Comparison of ENCODE assay signal across 1 cellular context in the genomic region with DNA sequence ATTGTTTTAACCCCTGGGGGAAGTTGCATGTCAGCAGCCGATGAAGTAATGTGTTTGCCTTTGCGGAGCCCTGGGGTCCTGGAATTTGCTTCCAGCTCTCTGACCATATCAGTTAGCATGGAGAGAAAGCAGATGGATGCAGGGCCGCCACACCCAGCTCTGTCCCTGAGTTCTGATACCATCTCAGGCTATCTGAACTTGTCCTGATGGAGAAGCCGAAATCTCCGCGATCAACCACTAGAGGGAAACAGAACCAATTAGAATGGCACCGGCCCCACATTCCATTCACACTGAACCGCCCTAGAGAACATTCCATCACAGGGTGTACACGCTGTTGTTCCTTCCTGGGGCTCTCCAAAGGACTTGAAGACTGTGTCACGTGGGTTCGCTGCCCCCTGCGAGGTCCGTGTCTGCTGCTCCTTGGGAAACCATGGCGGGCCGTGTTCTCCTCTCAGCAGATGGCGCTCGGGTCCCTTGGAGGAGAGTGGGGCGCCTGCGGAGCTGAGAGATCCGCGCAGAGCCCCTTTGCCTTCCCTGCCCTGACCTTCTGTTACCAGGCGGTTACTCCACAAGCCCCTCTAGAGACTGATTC.
TF ChIP-seq lines count a peak whose summit lies in the region.

No MANE protein-coding gene starts in this region.

TF ChIP-seq in HepG2, 621 proteins besides CTCF, POLR2A, EP300 and RAD21 (continued from another document and continues in another):
- TF ChIP-seq, protein P1, sequence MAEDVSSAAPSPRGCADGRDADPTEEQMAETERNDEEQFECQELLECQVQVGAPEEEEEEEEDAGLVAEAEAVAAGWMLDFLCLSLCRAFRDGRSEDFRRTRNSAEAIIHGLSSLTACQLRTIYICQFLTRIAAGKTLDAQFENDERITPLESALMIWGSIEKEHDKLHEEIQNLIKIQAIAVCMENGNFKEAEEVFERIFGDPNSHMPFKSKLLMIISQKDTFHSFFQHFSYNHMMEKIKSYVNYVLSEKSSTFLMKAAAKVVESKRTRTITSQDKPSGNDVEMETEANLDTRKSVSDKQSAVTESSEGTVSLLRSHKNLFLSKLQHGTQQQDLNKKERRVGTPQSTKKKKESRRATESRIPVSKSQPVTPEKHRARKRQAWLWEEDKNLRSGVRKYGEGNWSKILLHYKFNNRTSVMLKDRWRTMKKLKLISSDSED (CRISPR knock-in tag; IDR thresholded peaks at IDR 0.05), result no peak
- TF ChIP-seq IKZF4 (CRISPR knock-in tag; IDR thresholded peaks at IDR 0.05; ENCODE audit: borderline replicate concordance, low read depth, not compliant biosample characterization) (peak; percentile 49), ZNF430 (CRISPR knock-in tag; IDR thresholded peaks at IDR 0.05) (no peak), HCFC1 (IDR thresholded peaks at IDR 0.05; ENCODE audit: low read depth, low read length) (no peak), U2AF1 (optimal IDR thresholded peaks at IDR 0.05; ENCODE audit: low read depth, low read length) (no peak), PPARG (CRISPR knock-in tag; conservative IDR thresholded peaks at IDR 0.05) (no peak), HNF4G (IDR thresholded peaks at IDR 0.05; ENCODE audit: borderline replicate concordance, low read depth, low read length) (no peak), HNF4G (CRISPR knock-in tag; IDR thresholded peaks at IDR 0.05; ENCODE audit: borderline replicate concordance, low read depth) (no peak), HNF1A (IDR thresholded peaks at IDR 0.05; ENCODE audit: low read depth) (no peak), HNF1A (CRISPR knock-in tag; IDR thresholded peaks at IDR 0.05; ENCODE audit: borderline replicate concordance) (peak; percentile 22; the same call in 1 of the 2 replicates), DNMT1 (CRISPR knock-in tag; IDR thresholded peaks at IDR 0.05) (no peak), ZFP36L1 (CRISPR knock-in tag; IDR thresholded peaks at IDR 0.05) (no peak), MLXIP (CRISPR knock-in tag; IDR thresholded peaks at IDR 0.05; ENCODE audit: borderline replicate concordance) (no peak), ZNF124 (CRISPR knock-in tag; IDR thresholded peaks at IDR 0.05) (no peak), ZFP36L2 (CRISPR knock-in tag; IDR thresholded peaks at IDR 0.05) (no peak), JARID2 (CRISPR knock-in tag; IDR thresholded peaks at IDR 0.05; ENCODE audit: insufficient replicate concordance) (no peak), HNRNPLL (IDR thresholded peaks at IDR 0.05; ENCODE audit: low read depth, low read length, poor library complexity, severe bottlenecking) (no peak), MAF1 (CRISPR knock-in tag; IDR thresholded peaks at IDR 0.05; ENCODE audit: borderline replicate concordance) (no peak), ZBTB44 (CRISPR knock-in tag; IDR thresholded peaks at IDR 0.05) (no peak), MBNL3 (CRISPR knock-in tag; conservative IDR thresholded peaks at IDR 0.05) (no peak), ZNF160 (CRISPR knock-in tag; IDR thresholded peaks at IDR 0.05) (no peak), BCL3 (CRISPR knock-in tag; IDR thresholded peaks at IDR 0.05) (0 out of 2 replicates have a peak, but pooled peaks have one; percentile 43)
- TF ChIP-seq, protein P2, sequence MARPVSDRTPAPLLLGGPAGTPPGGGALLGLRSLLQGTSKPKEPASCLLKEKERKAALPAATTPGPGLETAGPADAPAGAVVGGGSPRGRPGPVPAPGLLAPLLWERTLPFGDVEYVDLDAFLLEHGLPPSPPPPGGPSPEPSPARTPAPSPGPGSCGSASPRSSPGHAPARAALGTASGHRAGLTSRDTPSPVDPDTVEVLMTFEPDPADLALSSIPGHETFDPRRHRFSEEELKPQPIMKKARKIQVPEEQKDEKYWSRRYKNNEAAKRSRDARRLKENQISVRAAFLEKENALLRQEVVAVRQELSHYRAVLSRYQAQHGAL (CRISPR knock-in tag; IDR thresholded peaks at IDR 0.05; ENCODE audit: not compliant biosample characterization), result no peak
- TF ChIP-seq, protein P3, sequence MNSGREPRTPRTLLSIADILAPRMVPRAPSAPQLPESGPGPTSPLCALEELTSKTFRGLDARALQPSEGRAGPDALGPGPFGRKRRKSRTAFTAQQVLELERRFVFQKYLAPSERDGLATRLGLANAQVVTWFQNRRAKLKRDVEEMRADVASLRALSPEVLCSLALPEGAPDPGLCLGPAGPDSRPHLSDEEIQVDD (CRISPR knock-in tag; IDR thresholded peaks at IDR 0.05; ENCODE audit: borderline replicate concordance), result no peak
- TF ChIP-seq, protein P4, sequence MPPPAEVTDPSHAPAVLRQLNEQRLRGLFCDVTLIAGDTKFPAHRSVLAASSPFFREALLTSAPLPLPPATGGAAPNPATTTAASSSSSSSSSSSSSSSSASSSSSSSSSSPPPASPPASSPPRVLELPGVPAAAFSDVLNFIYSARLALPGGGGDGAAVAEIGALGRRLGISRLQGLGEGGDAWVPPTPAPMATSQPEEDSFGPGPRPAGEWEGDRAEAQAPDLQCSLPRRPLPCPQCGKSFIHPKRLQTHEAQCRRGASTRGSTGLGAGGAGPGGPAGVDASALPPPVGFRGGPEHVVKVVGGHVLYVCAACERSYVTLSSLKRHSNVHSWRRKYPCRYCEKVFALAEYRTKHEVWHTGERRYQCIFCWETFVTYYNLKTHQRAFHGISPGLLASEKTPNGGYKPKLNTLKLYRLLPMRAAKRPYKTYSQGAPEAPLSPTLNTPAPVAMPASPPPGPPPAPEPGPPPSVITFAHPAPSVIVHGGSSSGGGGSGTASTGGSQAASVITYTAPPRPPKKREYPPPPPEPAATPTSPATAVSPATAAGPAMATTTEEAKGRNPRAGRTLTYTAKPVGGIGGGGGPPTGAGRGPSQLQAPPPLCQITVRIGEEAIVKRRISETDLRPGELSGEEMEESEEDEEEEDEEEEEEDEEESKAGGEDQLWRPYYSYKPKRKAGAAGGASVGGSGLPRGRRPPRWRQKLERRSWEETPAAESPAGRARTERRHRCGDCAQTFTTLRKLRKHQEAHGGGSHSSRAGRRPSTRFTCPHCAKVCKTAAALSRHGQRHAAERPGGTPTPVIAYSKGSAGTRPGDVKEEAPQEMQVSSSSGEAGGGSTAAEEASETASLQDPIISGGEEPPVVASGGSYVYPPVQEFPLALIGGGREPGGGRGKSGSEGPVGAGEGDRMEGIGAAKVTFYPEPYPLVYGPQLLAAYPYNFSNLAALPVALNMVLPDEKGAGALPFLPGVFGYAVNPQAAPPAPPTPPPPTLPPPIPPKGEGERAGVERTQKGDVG (CRISPR knock-in tag; IDR thresholded peaks at IDR 0.05; ENCODE audit: borderline replicate concordance), result no peak
- TF ChIP-seq, protein P5, sequence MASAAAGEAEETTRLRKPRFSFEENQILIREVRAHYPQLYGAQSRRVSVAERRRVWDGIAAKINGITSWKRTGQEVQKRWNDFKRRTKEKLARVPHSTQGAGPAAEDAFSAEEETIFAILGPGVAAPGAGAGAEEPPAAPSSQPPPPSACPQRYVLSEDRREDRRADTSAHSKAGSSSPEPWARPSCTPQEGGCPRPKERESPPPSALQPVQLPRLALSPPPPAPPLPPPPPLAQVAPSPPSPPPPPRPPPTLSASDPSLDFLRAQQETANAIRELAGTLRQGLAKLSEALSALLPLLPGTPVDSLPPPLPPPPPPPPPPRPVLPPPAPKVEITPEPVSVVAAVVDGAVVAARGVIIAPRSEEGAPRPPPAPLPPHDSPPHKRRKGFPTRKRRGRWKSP (CRISPR knock-in tag; IDR thresholded peaks at IDR 0.05), result no peak
- TF ChIP-seq, protein P6, sequence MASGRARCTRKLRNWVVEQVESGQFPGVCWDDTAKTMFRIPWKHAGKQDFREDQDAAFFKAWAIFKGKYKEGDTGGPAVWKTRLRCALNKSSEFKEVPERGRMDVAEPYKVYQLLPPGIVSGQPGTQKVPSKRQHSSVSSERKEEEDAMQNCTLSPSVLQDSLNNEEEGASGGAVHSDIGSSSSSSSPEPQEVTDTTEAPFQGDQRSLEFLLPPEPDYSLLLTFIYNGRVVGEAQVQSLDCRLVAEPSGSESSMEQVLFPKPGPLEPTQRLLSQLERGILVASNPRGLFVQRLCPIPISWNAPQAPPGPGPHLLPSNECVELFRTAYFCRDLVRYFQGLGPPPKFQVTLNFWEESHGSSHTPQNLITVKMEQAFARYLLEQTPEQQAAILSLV (CRISPR knock-in tag; IDR thresholded peaks at IDR 0.05; ENCODE audit: borderline replicate concordance), result 0 out of 2 replicates have a peak, but pooled peaks have one; percentile 51
- TF ChIP-seq, protein P7, sequence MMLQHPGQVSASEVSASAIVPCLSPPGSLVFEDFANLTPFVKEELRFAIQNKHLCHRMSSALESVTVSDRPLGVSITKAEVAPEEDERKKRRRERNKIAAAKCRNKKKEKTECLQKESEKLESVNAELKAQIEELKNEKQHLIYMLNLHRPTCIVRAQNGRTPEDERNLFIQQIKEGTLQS (CRISPR knock-in tag; IDR thresholded peaks at IDR 0.05), result no peak
- TF ChIP-seq, protein P8, sequence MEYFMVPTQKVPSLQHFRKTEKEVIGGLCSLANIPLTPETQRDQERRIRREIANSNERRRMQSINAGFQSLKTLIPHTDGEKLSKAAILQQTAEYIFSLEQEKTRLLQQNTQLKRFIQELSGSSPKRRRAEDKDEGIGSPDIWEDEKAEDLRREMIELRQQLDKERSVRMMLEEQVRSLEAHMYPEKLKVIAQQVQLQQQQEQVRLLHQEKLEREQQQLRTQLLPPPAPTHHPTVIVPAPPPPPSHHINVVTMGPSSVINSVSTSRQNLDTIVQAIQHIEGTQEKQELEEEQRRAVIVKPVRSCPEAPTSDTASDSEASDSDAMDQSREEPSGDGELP (IDR thresholded peaks at IDR 0.05; ENCODE audit: borderline replicate concordance, low read depth), result no peak
